ENCODE assay signal across 1 cellular context in the genomic region with DNA sequence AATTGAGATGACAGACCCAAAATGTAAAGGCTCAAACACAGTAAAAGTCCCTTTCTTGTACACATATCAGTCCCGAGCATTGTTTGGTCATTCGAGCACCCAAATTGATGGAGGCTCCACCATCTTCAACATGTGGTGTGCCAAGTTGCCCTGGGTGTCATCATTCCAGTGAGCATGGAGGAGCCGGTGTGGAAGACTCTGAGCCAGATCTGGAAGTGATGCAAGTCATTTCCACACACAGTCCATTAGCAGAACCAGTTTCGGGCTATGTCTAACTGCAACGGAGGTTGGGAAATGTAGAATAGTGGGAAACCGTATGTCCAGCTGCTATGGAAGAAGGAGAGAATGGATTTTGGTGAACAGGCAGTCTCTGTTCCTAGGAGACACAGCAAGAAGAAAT.
A peak's percentile ranks its signal among the peaks of the same experiment; 100 is the strongest.
TF ChIP-seq lines count a peak whose summit lies in the region.

No MANE protein-coding gene starts in this region.

TF ChIP-seq in HepG2, 621 proteins besides CTCF, POLR2A, EP300 and RAD21:
- TF ChIP-seq LCORL (IDR thresholded peaks at IDR 0.05) (no peak), LCORL (CRISPR knock-in tag; IDR thresholded peaks at IDR 0.05) (no peak), CEBPB (IDR thresholded peaks at IDR 0.05; ENCODE audit: borderline replicate concordance, low read depth, low read length) (0 out of 2 replicates have a peak, but pooled peaks have one; percentile 5), SCMH1 (CRISPR knock-in tag; IDR thresholded peaks at IDR 0.05; ENCODE audit: borderline replicate concordance) (no peak)
